ENCODE assay signal across 1 cellular context in the genomic region with DNA sequence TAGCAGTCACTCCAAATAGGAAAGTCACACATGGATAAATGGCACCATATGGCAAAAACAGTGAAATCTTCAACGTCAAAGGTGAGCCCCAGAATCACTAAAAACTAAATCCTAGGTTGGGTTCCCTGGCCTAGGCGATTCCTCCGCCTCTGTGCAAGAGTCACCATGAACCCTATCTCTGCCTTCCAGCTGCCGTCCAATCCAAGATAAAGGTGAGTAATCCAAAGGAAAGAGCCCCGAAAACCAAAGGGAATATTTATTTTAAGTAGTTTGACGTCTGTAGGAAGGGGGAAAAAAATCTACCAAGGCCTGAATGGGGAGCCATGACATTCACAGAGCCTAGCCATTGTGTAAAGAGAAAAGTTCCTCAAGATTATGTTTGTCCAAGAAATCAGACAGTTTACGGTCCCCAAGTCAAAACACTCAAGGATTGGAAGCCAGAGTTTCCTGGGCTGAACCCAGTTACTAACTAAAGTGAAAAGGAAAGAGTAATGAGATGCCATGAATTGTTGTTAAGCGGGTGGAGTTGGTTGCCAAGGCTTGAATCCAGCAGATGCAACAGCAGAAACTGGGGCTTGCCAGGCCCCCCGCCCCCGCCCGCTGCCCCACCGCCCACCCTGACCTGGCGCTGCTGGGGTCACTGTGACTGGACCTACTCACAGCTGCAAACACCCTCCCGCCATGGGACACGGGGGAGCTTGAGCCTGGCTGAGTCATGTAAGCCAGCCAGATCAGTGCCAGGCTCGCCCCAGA.
TF ChIP-seq lines count a peak whose summit lies in the region.

No MANE protein-coding gene starts in this region.

TF ChIP-seq in GM23338, 12 proteins besides CTCF, POLR2A, EP300 and RAD21 (continued from another document):
- TF ChIP-seq, protein P1, sequence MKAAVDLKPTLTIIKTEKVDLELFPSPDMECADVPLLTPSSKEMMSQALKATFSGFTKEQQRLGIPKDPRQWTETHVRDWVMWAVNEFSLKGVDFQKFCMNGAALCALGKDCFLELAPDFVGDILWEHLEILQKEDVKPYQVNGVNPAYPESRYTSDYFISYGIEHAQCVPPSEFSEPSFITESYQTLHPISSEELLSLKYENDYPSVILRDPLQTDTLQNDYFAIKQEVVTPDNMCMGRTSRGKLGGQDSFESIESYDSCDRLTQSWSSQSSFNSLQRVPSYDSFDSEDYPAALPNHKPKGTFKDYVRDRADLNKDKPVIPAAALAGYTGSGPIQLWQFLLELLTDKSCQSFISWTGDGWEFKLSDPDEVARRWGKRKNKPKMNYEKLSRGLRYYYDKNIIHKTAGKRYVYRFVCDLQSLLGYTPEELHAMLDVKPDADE (IDR thresholded peaks at IDR 0.05), result no peak
- TF ChIP-seq, protein P2, sequence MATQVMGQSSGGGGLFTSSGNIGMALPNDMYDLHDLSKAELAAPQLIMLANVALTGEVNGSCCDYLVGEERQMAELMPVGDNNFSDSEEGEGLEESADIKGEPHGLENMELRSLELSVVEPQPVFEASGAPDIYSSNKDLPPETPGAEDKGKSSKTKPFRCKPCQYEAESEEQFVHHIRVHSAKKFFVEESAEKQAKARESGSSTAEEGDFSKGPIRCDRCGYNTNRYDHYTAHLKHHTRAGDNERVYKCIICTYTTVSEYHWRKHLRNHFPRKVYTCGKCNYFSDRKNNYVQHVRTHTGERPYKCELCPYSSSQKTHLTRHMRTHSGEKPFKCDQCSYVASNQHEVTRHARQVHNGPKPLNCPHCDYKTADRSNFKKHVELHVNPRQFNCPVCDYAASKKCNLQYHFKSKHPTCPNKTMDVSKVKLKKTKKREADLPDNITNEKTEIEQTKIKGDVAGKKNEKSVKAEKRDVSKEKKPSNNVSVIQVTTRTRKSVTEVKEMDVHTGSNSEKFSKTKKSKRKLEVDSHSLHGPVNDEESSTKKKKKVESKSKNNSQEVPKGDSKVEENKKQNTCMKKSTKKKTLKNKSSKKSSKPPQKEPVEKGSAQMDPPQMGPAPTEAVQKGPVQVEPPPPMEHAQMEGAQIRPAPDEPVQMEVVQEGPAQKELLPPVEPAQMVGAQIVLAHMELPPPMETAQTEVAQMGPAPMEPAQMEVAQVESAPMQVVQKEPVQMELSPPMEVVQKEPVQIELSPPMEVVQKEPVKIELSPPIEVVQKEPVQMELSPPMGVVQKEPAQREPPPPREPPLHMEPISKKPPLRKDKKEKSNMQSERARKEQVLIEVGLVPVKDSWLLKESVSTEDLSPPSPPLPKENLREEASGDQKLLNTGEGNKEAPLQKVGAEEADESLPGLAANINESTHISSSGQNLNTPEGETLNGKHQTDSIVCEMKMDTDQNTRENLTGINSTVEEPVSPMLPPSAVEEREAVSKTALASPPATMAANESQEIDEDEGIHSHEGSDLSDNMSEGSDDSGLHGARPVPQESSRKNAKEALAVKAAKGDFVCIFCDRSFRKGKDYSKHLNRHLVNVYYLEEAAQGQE (IDR thresholded peaks at IDR 0.05; ENCODE audit: unreplicated experiment), result no peak
- TF ChIP-seq, protein P3, sequence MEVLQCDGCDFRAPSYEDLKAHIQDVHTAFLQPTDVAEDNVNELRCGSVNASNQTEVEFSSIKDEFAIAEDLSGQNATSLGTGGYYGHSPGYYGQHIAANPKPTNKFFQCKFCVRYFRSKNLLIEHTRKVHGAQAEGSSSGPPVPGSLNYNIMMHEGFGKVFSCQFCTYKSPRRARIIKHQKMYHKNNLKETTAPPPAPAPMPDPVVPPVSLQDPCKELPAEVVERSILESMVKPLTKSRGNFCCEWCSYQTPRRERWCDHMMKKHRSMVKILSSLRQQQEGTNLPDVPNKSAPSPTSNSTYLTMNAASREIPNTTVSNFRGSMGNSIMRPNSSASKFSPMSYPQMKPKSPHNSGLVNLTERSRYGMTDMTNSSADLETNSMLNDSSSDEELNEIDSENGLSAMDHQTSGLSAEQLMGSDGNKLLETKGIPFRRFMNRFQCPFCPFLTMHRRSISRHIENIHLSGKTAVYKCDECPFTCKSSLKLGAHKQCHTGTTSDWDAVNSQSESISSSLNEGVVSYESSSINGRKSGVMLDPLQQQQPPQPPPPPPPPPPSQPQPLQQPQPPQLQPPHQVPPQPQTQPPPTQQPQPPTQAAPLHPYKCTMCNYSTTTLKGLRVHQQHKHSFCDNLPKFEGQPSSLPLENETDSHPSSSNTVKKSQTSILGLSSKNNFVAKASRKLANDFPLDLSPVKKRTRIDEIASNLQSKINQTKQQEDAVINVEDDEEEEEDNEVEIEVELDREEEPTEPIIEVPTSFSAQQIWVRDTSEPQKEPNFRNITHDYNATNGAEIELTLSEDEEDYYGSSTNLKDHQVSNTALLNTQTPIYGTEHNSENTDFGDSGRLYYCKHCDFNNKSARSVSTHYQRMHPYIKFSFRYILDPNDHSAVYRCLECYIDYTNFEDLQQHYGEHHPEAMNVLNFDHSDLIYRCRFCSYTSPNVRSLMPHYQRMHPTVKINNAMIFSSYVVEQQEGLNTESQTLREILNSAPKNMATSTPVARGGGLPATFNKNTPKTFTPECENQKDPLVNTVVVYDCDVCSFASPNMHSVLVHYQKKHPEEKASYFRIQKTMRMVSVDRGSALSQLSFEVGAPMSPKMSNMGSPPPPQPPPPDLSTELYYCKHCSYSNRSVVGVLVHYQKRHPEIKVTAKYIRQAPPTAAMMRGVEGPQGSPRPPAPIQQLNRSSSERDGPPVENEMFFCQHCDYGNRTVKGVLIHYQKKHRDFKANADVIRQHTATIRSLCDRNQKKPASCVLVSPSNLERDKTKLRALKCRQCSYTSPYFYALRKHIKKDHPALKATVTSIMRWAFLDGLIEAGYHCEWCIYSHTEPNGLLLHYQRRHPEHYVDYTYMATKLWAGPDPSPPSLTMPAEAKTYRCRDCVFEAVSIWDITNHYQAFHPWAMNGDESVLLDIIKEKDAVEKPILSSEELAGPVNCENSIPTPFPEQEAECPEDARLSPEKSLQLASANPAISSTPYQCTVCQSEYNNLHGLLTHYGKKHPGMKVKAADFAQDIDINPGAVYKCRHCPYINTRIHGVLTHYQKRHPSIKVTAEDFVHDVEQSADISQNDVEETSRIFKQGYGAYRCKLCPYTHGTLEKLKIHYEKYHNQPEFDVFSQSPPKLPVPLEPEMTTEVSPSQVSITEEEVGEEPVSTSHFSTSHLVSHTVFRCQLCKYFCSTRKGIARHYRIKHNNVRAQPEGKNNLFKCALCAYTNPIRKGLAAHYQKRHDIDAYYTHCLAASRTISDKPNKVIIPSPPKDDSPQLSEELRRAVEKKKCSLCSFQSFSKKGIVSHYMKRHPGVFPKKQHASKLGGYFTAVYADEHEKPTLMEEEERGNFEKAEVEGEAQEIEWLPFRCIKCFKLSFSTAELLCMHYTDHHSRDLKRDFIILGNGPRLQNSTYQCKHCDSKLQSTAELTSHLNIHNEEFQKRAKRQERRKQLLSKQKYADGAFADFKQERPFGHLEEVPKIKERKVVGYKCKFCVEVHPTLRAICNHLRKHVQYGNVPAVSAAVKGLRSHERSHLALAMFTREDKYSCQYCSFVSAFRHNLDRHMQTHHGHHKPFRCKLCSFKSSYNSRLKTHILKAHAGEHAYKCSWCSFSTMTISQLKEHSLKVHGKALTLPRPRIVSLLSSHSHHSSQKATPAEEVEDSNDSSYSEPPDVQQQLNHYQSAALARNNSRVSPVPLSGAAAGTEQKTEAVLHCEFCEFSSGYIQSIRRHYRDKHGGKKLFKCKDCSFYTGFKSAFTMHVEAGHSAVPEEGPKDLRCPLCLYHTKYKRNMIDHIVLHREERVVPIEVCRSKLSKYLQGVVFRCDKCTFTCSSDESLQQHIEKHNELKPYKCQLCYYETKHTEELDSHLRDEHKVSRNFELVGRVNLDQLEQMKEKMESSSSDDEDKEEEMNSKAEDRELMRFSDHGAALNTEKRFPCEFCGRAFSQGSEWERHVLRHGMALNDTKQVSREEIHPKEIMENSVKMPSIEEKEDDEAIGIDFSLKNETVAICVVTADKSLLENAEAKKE (CRISPR knock-in tag; IDR thresholded peaks at IDR 0.05), result no peak
- TF ChIP-seq CREB1 (CRISPR knock-in tag; IDR thresholded peaks at IDR 0.05; ENCODE audit: low read depth), result no peak
- no peak for TF ChIP-seq ZNF331 (CRISPR knock-in tag; IDR thresholded peaks at IDR 0.05; ENCODE audit: low read depth)
- no peak for TF ChIP-seq STAT1 (IDR thresholded peaks at IDR 0.05; ENCODE audit: unreplicated experiment)
